In the genomic region with DNA sequence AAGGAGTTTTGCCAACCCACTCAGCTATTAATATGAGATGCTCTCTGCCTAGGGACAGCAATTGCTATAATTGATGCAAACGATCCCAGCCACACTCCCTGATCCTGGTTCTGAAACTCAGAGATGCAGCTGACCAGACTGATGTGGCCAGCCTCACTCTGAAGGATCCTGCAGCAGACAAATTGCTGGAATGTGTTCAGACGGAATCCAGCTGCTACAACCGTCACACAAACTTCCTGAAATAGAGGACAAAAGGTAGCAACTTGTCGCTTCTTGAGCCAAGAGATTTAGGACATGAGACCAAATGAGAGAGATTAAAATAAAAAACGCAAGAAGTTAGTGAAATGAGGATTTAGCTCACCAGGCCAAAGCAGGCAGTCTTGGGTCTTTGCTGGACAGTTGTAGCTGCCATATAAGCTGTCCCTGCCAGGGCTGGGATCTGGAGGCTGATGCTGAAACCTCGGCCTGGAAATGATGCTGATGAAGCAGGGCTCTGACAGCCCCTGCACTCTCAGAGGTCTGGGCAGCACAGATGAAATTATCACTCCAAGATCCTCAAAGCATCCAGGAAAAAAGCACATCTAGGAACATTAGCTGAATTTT, we compare ENCODE assay signal across 10 cellular contexts. TPM values are rescaled to one million over a fixed set of nuclear protein-coding genes. Genes with fewer than 3 reads are reported as not detected.
DNase-seq lines count a peak whose midpoint lies in the region; TF ChIP-seq lines count a peak whose summit lies in the region.
"Had no signal": no experiment of that assay in that cellular context is flagged by ENCODE, and none has a peak within 500 bp of the region (broad histone marks: within the 10 kb centered on the region; RNA-seq: fewer than 3 reads in every experiment).

No MANE protein-coding gene starts in this region.

- TF ChIP-seq EP300 in transverse colon (IDR thresholded peaks at IDR 0.05; ENCODE audit: low read depth), result no peak

- TF ChIP-seq CTCF in transverse colon (IDR thresholded peaks at IDR 0.05) (no peak), coronary artery (IDR thresholded peaks at IDR 0.05) (no peak)

- in situ Hi-C loops in transverse colon (cut with MboI; ENCODE audit: low pct_ligation_motif_present in 1 of 4, low pct_unique_long_range_greater_than_20kb in 1 of 4, low sequenced_read_pairs in 3 of 4), result loop anchor here in 1 of 4 donors (10.0 kb wide), 1 partner anchor 84 kb away; the partner anchor contains the start of gene ADAM17

- TF ChIP-seq POLR2A in transverse colon (IDR thresholded peaks at IDR 0.05), result no peak

- no peaks in the 10 kb centered on the region for H3K9me3 ChIP-seq in transverse colon

- intact Hi-C loops in transverse colon (cut with DNase I; ENCODE audit: low total_unique reads), result no loop called here

- DNase-seq in LHCN-M2 (ENCODE audit: low read depth) (peak; percentile 48), midbrain (lab: John Stamatoyannopoulos, UW) (peak; percentile 68), transverse colon (no peak), coronary artery (ENCODE audit: low spot score) (no peak), iPS-NIHi11 (ENCODE audit: low spot score) (no peak)
- DNase-seq in NK-92 treated with Interleukin-12 subunit alpha and Interleukin-12 subunit beta, amount 100 ng/mL, for 24 hours (lab: John Stamatoyannopoulos, UW), result no peak
- DNase-seq: naive thymus-derived CD4-positive, alpha-beta T cell; NCI-H446 treated with DMSO at 0.1 percent for 48 hours; stimulated activated CD4-positive, alpha-beta T cell treated with anti-CD3 and anti-CD28 coated beads, Interleukin-12 subunit alpha, Interleukin-12 subunit beta, amount 100 ng/mL, for 4 hours had no signal

- 56 to 60% methylated on average over 4 to 6 of the region's 6 CpGs for WGBS in transverse colon (ENCODE audit: low coverage in 1 of 2), 2 donors

- H3K4me3 ChIP-seq in transverse colon (no peak overlapping the region), coronary artery (no peak overlapping the region)

- H3K36me3 ChIP-seq in transverse colon, result no peaks in the 10 kb centered on the region

- H3K27ac ChIP-seq in cingulate gyrus (ENCODE audit: low read depth, low read length) (peak overlapping the region; percentile 97), transverse colon (peak overlapping the region; percentile 34 to 76 (median 51)), coronary artery (peak overlapping the region in 1 of 2 donors; percentile 59)

- no peaks in the 10 kb centered on the region for H3K27me3 ChIP-seq in transverse colon

- H3K4me1 ChIP-seq in transverse colon, result peaks cover 0 to 17% (median 3%) of the 10 kb centered on the region in 4 donors

RNA-seq across cellular contexts. Expression of gene YWHAQ, which starts 8.3 kb away (rescaled TPM):
- total RNA-seq in LHCN-M2 (2014; rRNA removed) (451 and 455 TPM in 2 replicates), transverse colon (100 to 1,000 TPM in 3 of 4 donors, 10 to 100 TPM in 1; 84.0 to 189 (median 145) TPM)
- 324 TPM for polyA plus RNA-seq in LHCN-M2 (2012)

Comparison
In these comparisons a context has a peak if more than half of its experiments do, and no peak if none do; other contexts are left out.
1. DNase-seq: peak in LHCN-M2 (single experiment) and midbrain (single experiment); none in transverse colon (single experiment), NK-92 treated with Interleukin-12 subunit alpha and Interleukin-12 subunit beta, amount 100 ng/mL, for 24 hours (single experiment), coronary artery (single experiment) and iPS-NIHi11 (single experiment).